8 cellular contexts compared by ENCODE assay signal in genomic region chr10:127715782-127716378, GRCh38. TPM values are rescaled to one million over a fixed set of nuclear protein-coding genes. Genes with fewer than 3 reads are reported as not detected.
DNase-seq lines count a peak whose midpoint lies in the region; ATAC-seq, FAIRE-seq and TF ChIP-seq lines count a peak whose summit lies in the region.

No MANE protein-coding gene starts in this region.

- H3K27ac ChIP-seq in DND-41 (ENCODE audit: low read length) = no peak overlapping the region
- H3K27ac ChIP-seq in effector memory CD4-positive, alpha-beta T cell (ENCODE audit: insufficient read depth, low read length, poor library complexity, severe bottlenecking) = no peak overlapping the region

- no peaks in the 10 kb centered on the region for H3K36me3 ChIP-seq in DND-41 (ENCODE audit: insufficient read depth, low read length)
- no peaks in the 10 kb centered on the region for H3K36me3 ChIP-seq in effector memory CD4-positive, alpha-beta T cell (ENCODE audit: control insufficient read depth, insufficient read depth, low read length)

- FAIRE-seq in GM12891 (lab: Jason Lieb, UNC) = no peak

- H3K4me3 ChIP-seq in DND-41 (ENCODE audit: low read depth in 1 of 2, low read length in 2 of 2) (no peak overlapping the region), LNCaP clone FGC (ENCODE audit: low read depth, low read length) (no peak overlapping the region)
- H3K4me3 ChIP-seq in effector memory CD4-positive, alpha-beta T cell (ENCODE audit: insufficient read depth, low read depth, low read length, poor library complexity, severe bottlenecking) = no peak overlapping the region

- no peak for TF ChIP-seq POLR2A in GM12891 (IDR thresholded peaks at IDR 0.05; ENCODE audit: low read depth, low read length)

- DNase-seq in DND-41 (no peak), LNCaP clone FGC (ENCODE audit: low read depth) (peak; percentile 21), cerebellum (ENCODE audit: low spot score) (peak; percentile 24), non-pigmented ciliary epithelial cell (ENCODE audit: low read depth) (peak; percentile 3), GM12891 (ENCODE audit: insufficient read length, low spot score) (no peak)
- DNase-seq in effector memory CD4-positive, alpha-beta T cell = no peak
- DNase-seq in activated CD4-positive, alpha-beta T cell treated with anti-CD3 and anti-CD28 coated beads, Interleukin-2, amount 50 U/mL, for 1 hour = no peak

- ATAC-seq in DND-41 (ENCODE audit: insufficient read depth, low read depth) (no peak), HG02970 (IDR thresholded peaks at IDR 0.05; ENCODE audit: low FRiP score, unreplicated experiment) (no peak)

- no peak overlapping the region for H3K4me2 ChIP-seq in DND-41 (ENCODE audit: insufficient read depth, low read length)

- no peaks in the 10 kb centered on the region for H3K27me3 ChIP-seq in DND-41 (ENCODE audit: insufficient read depth, low read length, poor library complexity)
- H3K27me3 ChIP-seq in effector memory CD4-positive, alpha-beta T cell (replicated peaks; ENCODE audit: control insufficient read depth, insufficient read depth, low read length, poor library complexity, severe bottlenecking) = no peaks in the 10 kb centered on the region

- H3K9ac ChIP-seq in DND-41 (ENCODE audit: low read depth, low read length) = no peak overlapping the region

- H4K20me1 ChIP-seq in DND-41 (ENCODE audit: insufficient read depth, low read length) = no peaks in the 10 kb centered on the region

- H3K79me2 ChIP-seq in DND-41 (ENCODE audit: insufficient read depth, low read length) = no peaks in the 10 kb centered on the region

- TF ChIP-seq CTCF in DND-41 (IDR thresholded peaks at IDR 0.05; ENCODE audit: borderline replicate concordance, extremely low read depth, low read length, poor library complexity, severe bottlenecking) (peak; percentile 63), LNCaP clone FGC (IDR thresholded peaks at IDR 0.05; ENCODE audit: control insufficient read depth, extremely low read depth, insufficient read depth) (peak; percentile 60)

- no peak overlapping the region for H2AFZ ChIP-seq in DND-41 (ENCODE audit: low read depth, low read length)

- no peaks in the 10 kb centered on the region for H3K9me3 ChIP-seq in DND-41 (ENCODE audit: insufficient read depth, low read length, severe bottlenecking)
- no peaks in the 10 kb centered on the region for H3K9me3 ChIP-seq in effector memory CD4-positive, alpha-beta T cell (ENCODE audit: control insufficient read depth, low read length)

- no peaks in the 10 kb centered on the region for H3K4me1 ChIP-seq in DND-41 (ENCODE audit: insufficient read depth, low read length)
- no peaks in the 10 kb centered on the region for H3K4me1 ChIP-seq in effector memory CD4-positive, alpha-beta T cell (ENCODE audit: control insufficient read depth, insufficient read depth, low read length, poor library complexity, severe bottlenecking)

TF ChIP-seq in GM12891, 5 proteins besides CTCF, POLR2A, EP300 and RAD21:
- TF ChIP-seq POLR2AphosphoS5 (IDR thresholded peaks at IDR 0.05; ENCODE audit: low read depth, low read length) = no peak

RNA-seq across cellular contexts. Expression of gene FOXI2, which starts 21.1 kb away (rescaled TPM):
- total RNA-seq in cerebellum = not detected
- polyA plus RNA-seq in GM12891 (2012; ENCODE audit: low read depth, missing spikeins) = not detected

Comparison
In these comparisons a context has a peak if more than half of its experiments do, and no peak if none do; other contexts are left out.
1. DNase-seq: peak in LNCaP clone FGC (single experiment), cerebellum (single experiment) and non-pigmented ciliary epithelial cell (single experiment); none in DND-41 (single experiment), GM12891 (single experiment), effector memory CD4-positive, alpha-beta T cell (0 of 3) and activated CD4-positive, alpha-beta T cell treated with anti-CD3 and anti-CD28 coated beads, Interleukin-2, amount 50 U/mL, for 1 hour (single experiment).